1 cellular context compared by ENCODE assay signal in the genomic region with DNA sequence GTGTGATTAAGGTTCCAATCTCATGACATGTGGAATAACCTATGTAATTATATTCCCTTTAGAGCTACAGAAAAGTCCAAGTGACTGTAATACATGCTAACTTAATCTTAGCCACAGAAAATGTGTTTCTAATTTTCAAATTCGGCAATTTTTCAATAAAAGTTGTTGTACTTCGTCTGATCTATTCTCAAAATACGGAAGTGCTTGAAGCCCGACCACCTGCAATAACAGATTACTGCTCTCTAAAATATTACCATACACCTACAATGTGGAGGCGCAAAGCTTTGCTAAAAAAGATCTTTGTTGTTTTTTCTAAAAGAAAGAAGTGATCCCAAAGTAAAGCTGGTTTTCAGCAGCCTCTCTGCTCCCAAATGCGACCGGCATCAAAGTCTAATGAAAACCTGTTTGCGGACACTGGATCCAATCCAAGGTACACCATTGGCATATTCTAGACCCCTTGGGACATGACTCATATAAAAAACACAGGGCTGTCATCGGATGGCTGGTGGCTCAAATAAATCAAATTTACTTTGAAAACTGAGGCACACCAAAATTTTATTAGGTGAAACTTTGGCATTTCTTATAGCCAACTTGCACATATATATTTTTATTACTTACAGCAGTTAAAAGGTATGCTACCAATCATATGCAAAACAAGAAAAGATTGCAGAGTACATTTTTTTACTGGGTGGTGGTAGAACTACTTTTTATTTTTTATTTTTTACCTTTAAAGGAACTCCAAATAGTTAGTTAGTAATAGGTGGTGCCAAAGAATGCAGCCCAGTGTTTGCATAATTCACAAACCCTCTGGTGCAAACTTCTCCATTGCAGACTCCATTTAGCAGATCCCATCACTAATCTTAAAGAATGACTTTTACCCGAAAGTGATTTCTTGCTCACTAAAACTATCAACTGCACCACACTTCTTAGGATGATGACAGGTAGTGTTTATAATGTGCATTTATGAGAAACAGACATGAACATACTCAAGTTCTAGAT.
TF ChIP-seq lines count a peak whose summit lies in the region.

No MANE protein-coding gene starts in this region.

TF ChIP-seq in endothelial cell of umbilical vein, 7 proteins besides CTCF, POLR2A, EP300 and RAD21:
- TF ChIP-seq GATA2 (IDR thresholded peaks at IDR 0.05; ENCODE audit: insufficient read depth, insufficient read length, low read depth, low read length): no peak
- TF ChIP-seq, protein P1, sequence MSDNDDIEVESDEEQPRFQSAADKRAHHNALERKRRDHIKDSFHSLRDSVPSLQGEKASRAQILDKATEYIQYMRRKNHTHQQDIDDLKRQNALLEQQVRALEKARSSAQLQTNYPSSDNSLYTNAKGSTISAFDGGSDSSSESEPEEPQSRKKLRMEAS (IDR thresholded peaks at IDR 0.05; ENCODE audit: insufficient read depth, insufficient read length): no peak
- TF ChIP-seq FOS (IDR thresholded peaks at IDR 0.05; ENCODE audit: borderline replicate concordance, insufficient read depth, low read length): no peak
- no peak for TF ChIP-seq JUN (IDR thresholded peaks at IDR 0.05; ENCODE audit: borderline replicate concordance, insufficient read depth, insufficient read length, low read depth)
- TF ChIP-seq POLR2AphosphoS5 (IDR thresholded peaks at IDR 0.05; ENCODE audit: insufficient read depth, low read depth, low read length): no peak
- TF ChIP-seq EZH2 (IDR thresholded peaks at IDR 0.05; ENCODE audit: borderline replicate concordance, low read depth, low read length, severe bottlenecking): no peak
- TF ChIP-seq MYC (IDR thresholded peaks at IDR 0.05; ENCODE audit: low read depth, low read length): no peak
